ENCODE assay signal across 9 cellular contexts in the genomic region with DNA sequence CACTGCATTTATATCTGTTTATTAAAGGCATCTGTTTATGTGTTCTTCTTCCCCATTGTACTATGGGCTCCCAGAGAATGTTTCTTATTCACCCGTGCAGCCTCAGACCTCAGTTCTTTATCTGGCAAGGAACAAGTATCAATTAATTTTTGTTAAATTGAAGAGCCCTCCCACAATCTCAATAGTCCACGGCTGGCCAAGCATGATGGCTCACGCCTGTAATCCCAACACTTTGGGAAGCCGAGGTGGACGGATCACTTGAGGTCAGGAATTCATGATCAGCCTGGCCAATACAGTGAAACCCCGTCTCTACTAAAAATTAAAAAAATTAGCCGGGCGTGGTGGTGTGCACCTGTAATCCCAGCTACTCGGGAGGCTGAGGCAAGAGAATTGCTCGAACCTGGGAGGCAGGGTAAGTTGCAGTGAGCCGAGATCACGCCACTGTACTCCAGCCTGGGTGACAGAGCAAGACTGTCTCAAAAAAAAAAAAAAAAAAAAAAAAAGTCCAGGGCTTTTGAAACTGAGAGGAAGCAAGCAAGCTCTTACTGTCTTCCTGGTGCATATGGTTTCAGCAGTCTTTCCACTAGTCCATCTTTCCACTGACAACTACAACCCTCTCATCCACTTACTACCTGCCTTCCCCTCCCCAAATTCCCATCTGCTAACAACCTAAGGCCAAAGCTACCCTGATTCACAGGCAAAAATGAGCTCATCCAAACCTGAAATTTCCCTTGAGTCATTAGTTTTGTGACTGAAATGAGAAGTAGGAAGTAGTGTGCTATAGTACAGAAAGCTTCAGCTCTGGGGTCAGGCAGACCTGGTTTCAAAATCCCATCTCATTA. TPM values are rescaled to one million over a fixed set of nuclear protein-coding genes. Genes with fewer than 3 reads are reported as not detected.
A peak's percentile ranks its signal among the peaks of the same experiment; 100 is the strongest.
DNase-seq lines count a peak whose midpoint lies in the region; ATAC-seq and TF ChIP-seq lines count a peak whose summit lies in the region.
"Had no signal": no experiment of that assay in that cellular context is flagged by ENCODE, and none has a peak within 500 bp of the region (broad histone marks: within the 10 kb centered on the region; RNA-seq: fewer than 3 reads in every experiment).

No MANE protein-coding gene starts in this region.

- no peaks in the 10 kb centered on the region for H3K27me3 Mint-ChIP-seq in T-helper 1 cell treated with Interleukin-12 subunit alpha and Interleukin-12 subunit beta and Interleukin-4 antibody, amounts not matched to agents 30 μg/mL and 1 μg/mL, for 36 hours (ENCODE audit: low read depth)
- H3K27me3 Mint-ChIP-seq in neural crest cell (ENCODE audit: low read depth) = peaks cover 6% of the 10 kb centered on the region

- H3K27ac Mint-ChIP-seq in T-helper 1 cell treated with Interleukin-12 subunit alpha and Interleukin-12 subunit beta and Interleukin-4 antibody, amounts not matched to agents 30 μg/mL and 1 μg/mL, for 36 hours = peak overlapping the region; percentile 77
- peak overlapping the region; percentile 46 for H3K27ac Mint-ChIP-seq in neural crest cell (ENCODE audit: unreplicated experiment)

- H3K9me3 Mint-ChIP-seq in T-helper 1 cell treated with Interleukin-12 subunit alpha and Interleukin-12 subunit beta and Interleukin-4 antibody, amounts not matched to agents 30 μg/mL and 1 μg/mL, for 36 hours = no peaks in the 10 kb centered on the region
- no peaks in the 10 kb centered on the region for H3K9me3 Mint-ChIP-seq in neural crest cell

- DNase-seq in neural crest cell (ENCODE audit: low read depth, low spot score) (no peak), LoVo (ENCODE audit: low spot score) (no peak), GM13977 (ENCODE audit: low spot score) (no peak), T1000 (lab: John Stamatoyannopoulos, UW) (no peak), NCI-H82 treated with DMSO at 0.1 percent for 48 hours (lab: John Stamatoyannopoulos, UW; ENCODE audit: unreplicated experiment) (no peak)
- DNase-seq: dermis blood vessel endothelial cell had no signal

- peaks cover 44% of the 10 kb centered on the region for H3K36me3 Mint-ChIP-seq in T-helper 1 cell treated with Interleukin-12 subunit alpha and Interleukin-12 subunit beta and Interleukin-4 antibody, amounts not matched to agents 30 μg/mL and 1 μg/mL, for 36 hours (ENCODE audit: low read depth)
- peaks cover 19% of the 10 kb centered on the region for H3K36me3 Mint-ChIP-seq in neural crest cell (ENCODE audit: low read depth)

- H3K4me1 Mint-ChIP-seq in T-helper 1 cell treated with Interleukin-12 subunit alpha and Interleukin-12 subunit beta and Interleukin-4 antibody, amounts not matched to agents 30 μg/mL and 1 μg/mL, for 36 hours (ENCODE audit: low read depth) = peaks cover 33% of the 10 kb centered on the region
- peaks cover 4% of the 10 kb centered on the region for H3K4me1 Mint-ChIP-seq in neural crest cell

- peak; percentile 63 for ATAC-seq in GM18870 (IDR thresholded peaks at IDR 0.05; ENCODE audit: unreplicated experiment)
- peak; percentile 65 for ATAC-seq in HG02759 (IDR thresholded peaks at IDR 0.05; ENCODE audit: unreplicated experiment)

- TF ChIP-seq CTCF in neural crest cell (conservative IDR thresholded peaks at IDR 0.05) (no peak), GM13977 (IDR thresholded peaks at IDR 0.05; ENCODE audit: extremely low read depth, insufficient read depth, missing control alignments) (no peak)

- in situ Hi-C loops in GM13977 (cut with MboI; ENCODE audit: low pct_unique_long_range_greater_than_20kb, low sequenced_read_pairs, unreplicated experiment) = no loop called here

- no peak overlapping the region for H3K4me3 Mint-ChIP-seq in T-helper 1 cell treated with Interleukin-12 subunit alpha and Interleukin-12 subunit beta and Interleukin-4 antibody, amounts not matched to agents 30 μg/mL and 1 μg/mL, for 36 hours
- H3K4me3 Mint-ChIP-seq in neural crest cell = no peak overlapping the region

RNA-seq across cellular contexts. Expression of a gene that starts 2.3 kb away (rescaled TPM):
- total RNA-seq in neural crest cell = not detected in 2 replicates
- total RNA-seq: dermis blood vessel endothelial cell had no signal
